8 cellular contexts compared by ENCODE assay signal in the genomic region with DNA sequence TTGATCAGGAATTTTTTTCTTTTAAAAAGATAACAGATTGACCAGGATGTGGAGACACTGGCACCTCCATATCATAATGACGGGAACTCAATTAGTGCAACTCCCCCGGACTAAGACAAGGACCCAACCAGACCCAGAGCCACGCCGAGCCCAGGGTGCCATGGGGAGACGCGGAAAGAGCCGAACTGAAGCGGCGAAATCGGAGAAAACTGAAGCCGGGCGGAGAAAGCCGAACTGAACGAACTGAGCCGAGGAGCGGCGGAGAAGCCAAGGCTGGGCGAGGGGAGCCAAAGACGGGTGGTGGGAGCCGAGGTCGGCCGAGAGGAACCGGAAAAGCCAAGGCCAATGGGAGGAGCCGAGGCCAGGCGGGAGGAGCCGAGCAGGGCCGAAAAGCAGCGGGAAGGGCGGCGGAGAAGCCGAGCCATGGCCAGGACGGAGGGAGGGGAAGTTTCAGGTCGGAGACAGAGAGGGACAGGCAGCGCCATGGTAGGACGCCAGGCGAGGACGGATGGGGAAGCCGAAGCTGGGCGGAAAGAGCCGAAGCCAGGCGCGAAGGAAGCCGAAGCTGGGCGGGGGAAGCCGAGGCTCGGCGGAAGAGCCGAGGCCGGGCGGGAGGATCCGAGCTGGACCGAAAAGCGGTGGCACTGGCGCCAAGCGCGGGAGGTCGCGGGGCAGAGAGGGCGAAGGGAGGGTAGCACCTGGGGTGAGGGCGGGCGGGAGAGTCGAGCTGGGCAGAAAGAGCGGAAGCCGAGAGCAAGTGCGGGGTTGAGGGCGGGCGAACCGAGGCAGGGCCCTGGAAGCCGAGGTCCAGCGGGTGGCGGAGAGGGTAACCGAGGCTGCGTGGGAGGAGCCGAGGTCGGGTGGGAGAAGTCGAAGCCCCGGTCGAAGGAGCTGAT. TPM values are rescaled to one million over a fixed set of nuclear protein-coding genes. Genes with fewer than 3 reads are reported as not detected.
A peak's percentile ranks its signal among the peaks of the same experiment; 100 is the strongest.
DNase-seq lines count a peak whose midpoint lies in the region; ATAC-seq and TF ChIP-seq lines count a peak whose summit lies in the region.

No MANE protein-coding gene starts in this region.

- DNase-seq in DMS79 treated with DMSO at 0.1 percent for 48 hours (lab: John Stamatoyannopoulos, UW): peak; percentile 98
- DNase-seq in Peyer's patch: peak; percentile 82 to 96 (median 95)
- DNase-seq in activated T-cell treated with anti-CD3 and anti-CD28 coated beads, Interleukin-2, amount 50 U/mL, for 72 hours: peak; percentile 91 to 93
- peak; percentile 98 for DNase-seq in esophagus muscularis mucosa (ENCODE audit: extremely low spot score)
- peak; percentile 94 for DNase-seq in myocyte (ENCODE audit: low read depth)
- peak; percentile 71 for DNase-seq in stimulated activated CD8-positive, alpha-beta memory T cell treated with anti-CD3 and anti-CD28 coated beads, Interleukin-7, amount 100 ng/mL, for 24 hours (ENCODE audit: low read depth)

- H3K79me2 ChIP-seq in KMS-11 (ENCODE audit: insufficient read depth, low read depth): no peaks in the 10 kb centered on the region

- peak overlapping the region; percentile 92 for H3K4me2 ChIP-seq in KMS-11

- no peaks in the 10 kb centered on the region for H3K36me3 ChIP-seq in KMS-11 (ENCODE audit: insufficient read depth)
- H3K36me3 ChIP-seq in Peyer's patch: no peaks in the 10 kb centered on the region
- no peaks in the 10 kb centered on the region for H3K36me3 ChIP-seq in esophagus muscularis mucosa

- H3K27me3 ChIP-seq in KMS-11 (ENCODE audit: insufficient read depth, low read depth): no peaks in the 10 kb centered on the region
- H3K27me3 ChIP-seq in Peyer's patch: no peaks in the 10 kb centered on the region
- H3K27me3 ChIP-seq in esophagus muscularis mucosa: peaks cover 0 to 7% (median 0%) of the 10 kb centered on the region in 4 donors

- peak overlapping the region; percentile 69; the same call in 1 of the 2 replicates for H3K9ac ChIP-seq in KMS-11

- TF ChIP-seq CTCF in KMS-11 (conservative IDR thresholded peaks at IDR 0.05; ENCODE audit: low read depth, low read length) (no peak), Peyer's patch (IDR thresholded peaks at IDR 0.05) (peak in 1 of 6 experiments; percentile 2), esophagus muscularis mucosa (IDR thresholded peaks at IDR 0.05) (no peak)

- peak; percentile 92 for ATAC-seq in GM21737 (IDR thresholded peaks at IDR 0.05; ENCODE audit: unreplicated experiment)
- peak; percentile 90 to 91 for ATAC-seq in activated T-cell treated with anti-CD3 and anti-CD28 coated beads, Interleukin-2, amount 50 U/mL, for 72 hours (replicated peaks in 1 of 2)

- no peak for TF ChIP-seq EP300 in esophagus muscularis mucosa (IDR thresholded peaks at IDR 0.05)

- peak overlapping the region; percentile 80 for H2AFZ ChIP-seq in KMS-11 (ENCODE audit: low read depth)

- under 1% methylated on average over 64 of the region's 78 CpGs for WGBS in esophagus muscularis mucosa

- peak; percentile 31 to 40 for TF ChIP-seq POLR2A in Peyer's patch (IDR thresholded peaks at IDR 0.05)
- TF ChIP-seq POLR2A in esophagus muscularis mucosa (IDR thresholded peaks at IDR 0.05; ENCODE audit: low read depth): no peak

- no peaks in the 10 kb centered on the region for H4K20me1 ChIP-seq in KMS-11 (ENCODE audit: insufficient read depth)

- H3K4me1 Mint-ChIP-seq in activated T-cell treated with anti-CD3 and anti-CD28 coated beads, Interleukin-2, amount 50 U/mL, for 72 hours (ENCODE audit: low read depth): peaks cover 26% of the 10 kb centered on the region

- H3K27ac Mint-ChIP-seq in activated T-cell treated with anti-CD3 and anti-CD28 coated beads, Interleukin-2, amount 50 U/mL, for 72 hours: peak overlapping the region; percentile 96

- H3K4me3 ChIP-seq in KMS-11 (IDR thresholded peaks at IDR 0.05; ENCODE audit: insufficient read depth, low read depth, low read length) (no peak overlapping the region), Peyer's patch (peak overlapping the region; percentile 63 to 76 (median 65)), esophagus muscularis mucosa (peak overlapping the region; percentile 64 to 68 (median 67))

- intact Hi-C loops in esophagus muscularis mucosa (cut with DNase I): no loop called here

- peak overlapping the region; percentile 73 for H3K27ac ChIP-seq in KMS-11
- H3K27ac ChIP-seq in Peyer's patch: peak overlapping the region; percentile 81 to 96 (median 89)
- peak overlapping the region; percentile 91 to 93 (median 92) for H3K27ac ChIP-seq in esophagus muscularis mucosa (replicated peaks in 1 of 4)

- H3K9me3 Mint-ChIP-seq in activated T-cell treated with anti-CD3 and anti-CD28 coated beads, Interleukin-2, amount 50 U/mL, for 72 hours: peaks cover 14 to 20% of the 10 kb centered on the region in 2 donors

- peaks cover 5% of the 10 kb centered on the region for H3K27me3 Mint-ChIP-seq in activated T-cell treated with anti-CD3 and anti-CD28 coated beads, Interleukin-2, amount 50 U/mL, for 72 hours (ENCODE audit: low read depth)

- H3K9me3 ChIP-seq in Peyer's patch (peaks cover 0 to 12% (median 4%) of the 10 kb centered on the region in 4 donors), esophagus muscularis mucosa (peaks cover 0 to 13% (median 4%) of the 10 kb centered on the region in 4 donors)

- peaks cover 21% of the 10 kb centered on the region for H3K4me1 ChIP-seq in KMS-11 (ENCODE audit: low read depth, poor library complexity, severe bottlenecking)
- H3K4me1 ChIP-seq in Peyer's patch: peaks cover 0 to 6% (median 0%) of the 10 kb centered on the region in 4 donors
- peaks cover 3 to 15% (median 9%) of the 10 kb centered on the region in 4 donors for H3K4me1 ChIP-seq in esophagus muscularis mucosa

- peaks cover 19 to 24% of the 10 kb centered on the region in 2 donors for H3K36me3 Mint-ChIP-seq in activated T-cell treated with anti-CD3 and anti-CD28 coated beads, Interleukin-2, amount 50 U/mL, for 72 hours (ENCODE audit: insufficient read depth in 2 of 2)

- peak overlapping the region; percentile 95 for H3K4me3 Mint-ChIP-seq in activated T-cell treated with anti-CD3 and anti-CD28 coated beads, Interleukin-2, amount 50 U/mL, for 72 hours

RNA-seq across cellular contexts. Expression of gene ZNF557, which starts 29.4 kb away (rescaled TPM):
- 10 to 100 TPM in 3 of 4 donors, 1 to 10 TPM in 1; 9.6 to 14.9 (median 12.1) TPM for total RNA-seq in Peyer's patch
- 10 to 100 TPM in 1 of 2 donors, 1 to 10 TPM in 1; 8.6 to 11.9 TPM for total RNA-seq in activated T-cell treated with anti-CD3 and anti-CD28 coated beads, Interleukin-2, amount 50 U/mL, for 72 hours
- total RNA-seq in esophagus muscularis mucosa: 1 to 10 TPM; 5.5 to 9.0 (median 8.3) TPM
- 7.8 and 9.4 TPM in 2 replicates for total RNA-seq in myocyte
- polyA plus RNA-seq in myocyte (2012): 3.2 TPM

RNA-seq across cellular contexts. Expression of gene MBD3L3, which starts 40.5 kb away (rescaled TPM):
- not detected for total RNA-seq in Peyer's patch
- total RNA-seq in activated T-cell treated with anti-CD3 and anti-CD28 coated beads, Interleukin-2, amount 50 U/mL, for 72 hours: not detected
- not detected for total RNA-seq in esophagus muscularis mucosa
- not detected in 2 replicates for total RNA-seq in myocyte
- polyA plus RNA-seq in myocyte (2012): not detected

RNA-seq across cellular contexts. Expression of gene MBD3L2, which starts 49.8 kb away (rescaled TPM):
- total RNA-seq in Peyer's patch: not detected
- total RNA-seq in activated T-cell treated with anti-CD3 and anti-CD28 coated beads, Interleukin-2, amount 50 U/mL, for 72 hours: not detected
- total RNA-seq in esophagus muscularis mucosa: not detected
- not detected in 2 replicates for total RNA-seq in myocyte
- not detected for polyA plus RNA-seq in myocyte (2012)

RNA-seq across cellular contexts. Expression of gene MBD3L4, which starts 59.0 kb away (rescaled TPM):
- not detected for total RNA-seq in Peyer's patch
- total RNA-seq in activated T-cell treated with anti-CD3 and anti-CD28 coated beads, Interleukin-2, amount 50 U/mL, for 72 hours: not detected
- total RNA-seq in esophagus muscularis mucosa: not detected
- not detected in 2 replicates for total RNA-seq in myocyte
- polyA plus RNA-seq in myocyte (2012): not detected
